In the genomic region with DNA sequence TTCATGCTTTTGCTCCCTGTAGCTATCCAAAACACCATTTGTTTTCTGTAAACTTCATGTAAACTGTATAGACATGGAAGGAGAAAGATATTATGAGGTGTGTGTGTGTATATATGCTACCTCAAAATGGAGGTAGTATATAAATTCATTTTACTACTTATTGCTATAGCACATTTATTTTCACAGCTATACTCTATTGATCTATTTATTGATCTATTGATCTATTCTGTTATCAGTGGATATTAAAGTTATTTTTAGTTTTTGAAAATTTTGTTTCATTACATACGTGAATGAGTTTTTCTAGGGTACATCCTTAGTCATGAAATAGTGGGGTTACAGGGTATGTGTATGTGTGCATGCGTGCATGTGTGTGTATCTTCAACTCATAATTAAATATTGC, we compare ENCODE assay signal across 25 cellular contexts.
"Had no signal": no experiment of that assay in that cellular context is flagged by ENCODE, and none has a peak within 500 bp of the region (broad histone marks: within the 10 kb centered on the region; RNA-seq: fewer than 3 reads in every experiment).

No MANE protein-coding gene starts in this region.

- H3K27ac Mint-ChIP-seq: activated CD4-positive, alpha-beta T cell treated with anti-CD3 and anti-CD28 coated beads, Interleukin-2, amount 10 ng/mL, durations not matched to agents 24 days and 14 days; activated naive CD4-positive, alpha-beta T cell treated with anti-CD3 and anti-CD28 coated beads, Interleukin-2, amount 50 U/mL, for 72 hours had no signal

- ATAC-seq: activated CD4-positive, CD25-positive, alpha-beta regulatory T cell treated with anti-CD3 and anti-CD28 coated beads, Interleukin-2, amount 50 U/mL, for 24 hours; activated naive CD4-positive, alpha-beta T cell treated with anti-CD3 and anti-CD28 coated beads, Interleukin-2, amount 50 U/mL, for 72 hours; activated naive CD8-positive, alpha-beta T cell treated with anti-CD3 and anti-CD28 coated beads, Interleukin-2, amount 50 U/mL, for 24 hours; body of pancreas; SK-N-SH treated with all-trans-retinoic acid at 6 μM for 48 hours had no signal

- DNase-seq: activated CD4-positive, alpha-beta T cell treated with anti-CD3 and anti-CD28 coated beads, Interleukin-2, amount 10 ng/mL, durations not matched to agents 24 days and 14 days; activated CD4-positive, alpha-beta T cell treated with anti-CD3 and anti-CD28 coated beads, Interleukin-2, amount 50 U/mL, for 48 hours; activated effector memory CD4-positive, alpha-beta T cell treated with anti-CD3 and anti-CD28 coated beads, Interleukin-2, amount 50 U/mL, for 16 hours; activated naive CD4-positive, alpha-beta T cell treated with Interleukin-2 at 50 U/mL for 16 hours; activated naive CD8-positive, alpha-beta T cell treated with anti-CD3 and anti-CD28 coated beads, Interleukin-2, amount 50 U/mL, for 24 hours; activated T-cell treated with anti-CD3 and anti-CD28 coated beads for 4 hours; amniotic stem cell; body of pancreas; IMR-90; KG1; MG63; MV-4-11; NCI-H1105; NCI-H1436; NCI-H1694 treated with DMSO at 0.1 percent for 48 hours; NCI-H2081; NCI-H446; NCI-H524; Peyer's patch; SHP77; SW 1271 had no signal

- H3K9me3 Mint-ChIP-seq: activated naive CD4-positive, alpha-beta T cell treated with anti-CD3 and anti-CD28 coated beads, Interleukin-2, amount 50 U/mL, for 72 hours; activated naive CD8-positive, alpha-beta T cell treated with anti-CD3 and anti-CD28 coated beads, Interleukin-2, amount 50 U/mL, for 24 hours; central memory CD8-positive, alpha-beta T cell had no signal

- H3K27me3 Mint-ChIP-seq: activated CD4-positive, alpha-beta T cell treated with anti-CD3 and anti-CD28 coated beads, Interleukin-2, amount 10 ng/mL, durations not matched to agents 24 days and 14 days; activated naive CD8-positive, alpha-beta T cell treated with anti-CD3 and anti-CD28 coated beads, Interleukin-2, amount 50 U/mL, for 24 hours; central memory CD8-positive, alpha-beta T cell had no signal

- H3K4me3 Mint-ChIP-seq: activated CD4-positive, alpha-beta T cell treated with anti-CD3 and anti-CD28 coated beads, Interleukin-2, amount 10 ng/mL, durations not matched to agents 24 days and 14 days; activated naive CD8-positive, alpha-beta T cell treated with anti-CD3 and anti-CD28 coated beads, Interleukin-2, amount 50 U/mL, for 24 hours; central memory CD8-positive, alpha-beta T cell had no signal
